ENCODE assay signal across 13 cellular contexts in the genomic region with DNA sequence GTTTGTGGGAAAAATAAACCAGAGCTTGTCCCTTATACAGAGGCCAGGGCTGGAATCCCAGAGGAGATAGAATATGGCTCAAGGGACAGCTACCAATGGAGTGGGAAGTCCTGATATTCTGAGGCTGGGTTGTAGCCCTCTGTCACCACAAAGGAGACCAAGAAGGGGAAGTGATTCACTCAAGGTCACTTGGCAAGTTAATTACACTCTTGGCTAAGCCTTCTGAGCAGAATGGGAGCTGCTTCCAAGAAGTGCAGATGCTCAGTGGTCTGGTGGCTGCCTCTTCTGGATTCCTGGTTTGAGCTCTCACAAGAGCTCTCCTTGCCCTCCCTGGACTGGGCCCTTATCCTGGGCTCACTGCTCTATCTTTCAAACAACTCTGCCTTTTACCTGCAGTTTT.
A peak's percentile ranks its signal among the peaks of the same experiment; 100 is the strongest.
DNase-seq lines count a peak whose midpoint lies in the region; ATAC-seq and TF ChIP-seq lines count a peak whose summit lies in the region.
"Had no signal": no experiment of that assay in that cellular context is flagged by ENCODE, and none has a peak within 500 bp of the region (broad histone marks: within the 10 kb centered on the region; RNA-seq: fewer than 3 reads in every experiment).

No MANE protein-coding gene starts in this region.

- no peaks in the 10 kb centered on the region for H3K79me2 ChIP-seq in GM23338 (replicated peaks; ENCODE audit: insufficient read depth)

- H2AFZ ChIP-seq in GM23338, result no peak overlapping the region

- no peaks in the 10 kb centered on the region for H3K9me3 ChIP-seq in skeletal muscle tissue (ENCODE audit: control insufficient read depth in 3 of 3, low read length in 3 of 3)

- no peak for ATAC-seq in GM18520 (IDR thresholded peaks at IDR 0.05; ENCODE audit: unreplicated experiment)
- ATAC-seq in GM23338, result no peak
- ATAC-seq: naive thymus-derived CD8-positive, alpha-beta T cell had no signal

- H3F3A ChIP-seq in GM23338 (replicated peaks; ENCODE audit: low read depth), result no peaks in the 10 kb centered on the region

- CTCF ChIA-PET in activated CD4-positive, alpha-beta memory T cell treated with anti-CD3 and anti-CD28 coated beads, Interleukin-2, amount 10 ng/mL, durations not matched to agents 7 days and 5 days (lab: Charles Lee), result interaction anchor here (0.7 kb wide), 1 partner anchor 327 kb away, joined by 3 read pairs; no protein-coding TSS in a partner anchor

- no peak for TF ChIP-seq CTCF in glutamatergic neuron (IDR thresholded peaks at IDR 0.05; ENCODE audit: partially characterized antibody, unreplicated experiment)
- no peak for TF ChIP-seq CTCF in GM23338 (conservative IDR thresholded peaks at IDR 0.05; ENCODE audit: low read depth in 2 of 2)

- H3K4me3 ChIP-seq in skeletal muscle tissue (ENCODE audit: low read length in 3 of 3), result peak overlapping the region in 1 of 3 donors; percentile 19
- no peak overlapping the region for H3K4me3 ChIP-seq in GM23338

- H3K27me3 Mint-ChIP-seq in glutamatergic neuron (ENCODE audit: unreplicated experiment), result peaks cover 3% of the 10 kb centered on the region
- no peaks in the 10 kb centered on the region for H3K27me3 Mint-ChIP-seq in activated CD4-positive, alpha-beta memory T cell treated with anti-CD3 and anti-CD28 coated beads, Interleukin-2, amount 10 ng/mL, durations not matched to agents 7 days and 5 days
- H3K27me3 Mint-ChIP-seq in GM23338 (ENCODE audit: insufficient read depth, low read depth, poor library complexity), result peaks cover 3% of the 10 kb centered on the region
- H3K27me3 Mint-ChIP-seq: activated naive CD4-positive, alpha-beta T cell treated with anti-CD3 and anti-CD28 coated beads, Interleukin-2, amount 50 U/mL, for 24 hours had no signal

- H3K9me3 Mint-ChIP-seq in glutamatergic neuron (ENCODE audit: unreplicated experiment) (peaks cover 13% of the 10 kb centered on the region), GM23338 (peaks cover 14% of the 10 kb centered on the region)
- H3K9me3 Mint-ChIP-seq in activated CD4-positive, alpha-beta memory T cell treated with anti-CD3 and anti-CD28 coated beads, Interleukin-2, amount 10 ng/mL, durations not matched to agents 7 days and 5 days, result no peaks in the 10 kb centered on the region
- H3K9me3 Mint-ChIP-seq: activated naive CD4-positive, alpha-beta T cell treated with anti-CD3 and anti-CD28 coated beads, Interleukin-2, amount 50 U/mL, for 24 hours had no signal

- DNase-seq in HT1080 (ENCODE audit: low read depth) (peak; percentile 75), SKM-1 (lab: John Stamatoyannopoulos, UW; ENCODE audit: unreplicated experiment) (peak; percentile 14), glutamatergic neuron (no peak), AML-193 (lab: John Stamatoyannopoulos, UW) (no peak), GM23338 (ENCODE audit: low spot score) (no peak)
- DNase-seq in activated CD4-positive, alpha-beta memory T cell treated with anti-CD3 and anti-CD28 coated beads, Interleukin-2, amount 10 ng/mL, durations not matched to agents 7 days and 5 days, result no peak
- DNase-seq: effector CD4-positive, alpha-beta T cell; naive thymus-derived CD8-positive, alpha-beta T cell; NCI-H1105 treated with DMSO at 0.1 percent for 48 hours; NCI-H748 treated with DMSO at 0.1 percent for 48 hours had no signal

- no peak overlapping the region for H3K9ac ChIP-seq in skeletal muscle tissue (ENCODE audit: low read depth in 1 of 3, low read length in 3 of 3)

- H4K20me1 ChIP-seq in GM23338 (replicated peaks; ENCODE audit: insufficient read depth), result no peaks in the 10 kb centered on the region

- no peak overlapping the region for H3K4me2 ChIP-seq in GM23338

- no peaks in the 10 kb centered on the region; the same call in 1 of the 2 replicates for H3K9me2 ChIP-seq in GM23338 (ENCODE audit: insufficient read depth)

- H3K36me3 ChIP-seq in skeletal muscle tissue (ENCODE audit: control insufficient read depth in 3 of 3, insufficient read depth in 3 of 3, low read length in 3 of 3), result no peaks in the 10 kb centered on the region
- no peaks in the 10 kb centered on the region for H3K36me3 ChIP-seq in GM23338 (ENCODE audit: insufficient read depth)

- H3K4me1 ChIP-seq in skeletal muscle tissue (ENCODE audit: control insufficient read depth in 3 of 3, insufficient read depth in 3 of 3, low read length in 3 of 3) (peaks cover 19 to 36% (median 19%) of the 10 kb centered on the region in 3 donors), GM23338 (ENCODE audit: insufficient read depth) (no peaks in the 10 kb centered on the region)

- H3K27ac Mint-ChIP-seq in glutamatergic neuron (ENCODE audit: unreplicated experiment) (peak overlapping the region; percentile 80), GM23338 (no peak overlapping the region)
- no peak overlapping the region for H3K27ac Mint-ChIP-seq in activated CD4-positive, alpha-beta memory T cell treated with anti-CD3 and anti-CD28 coated beads, Interleukin-2, amount 10 ng/mL, durations not matched to agents 7 days and 5 days
- H3K27ac Mint-ChIP-seq: activated naive CD4-positive, alpha-beta T cell treated with anti-CD3 and anti-CD28 coated beads, Interleukin-2, amount 50 U/mL, for 24 hours; naive thymus-derived CD8-positive, alpha-beta T cell had no signal

- POLR2A ChIA-PET in activated CD4-positive, alpha-beta memory T cell treated with anti-CD3 and anti-CD28 coated beads, Interleukin-2, amount 10 ng/mL, durations not matched to agents 7 days and 5 days (lab: Charles Lee), result no interaction called here

- H3K27me3 ChIP-seq in skeletal muscle tissue (ENCODE audit: control insufficient read depth in 3 of 3, insufficient read depth in 3 of 3, low read length in 3 of 3) (no peaks in the 10 kb centered on the region), GM23338 (ENCODE audit: insufficient read depth) (no peaks in the 10 kb centered on the region)

- H3K36me3 Mint-ChIP-seq in glutamatergic neuron (ENCODE audit: unreplicated experiment) (peaks cover 12% of the 10 kb centered on the region), GM23338 (ENCODE audit: low read depth) (peaks cover 3% of the 10 kb centered on the region; the same call in 2 of the 3 replicates)
- no peaks in the 10 kb centered on the region for H3K36me3 Mint-ChIP-seq in activated CD4-positive, alpha-beta memory T cell treated with anti-CD3 and anti-CD28 coated beads, Interleukin-2, amount 10 ng/mL, durations not matched to agents 7 days and 5 days (ENCODE audit: low read depth)
- H3K36me3 Mint-ChIP-seq: activated naive CD4-positive, alpha-beta T cell treated with anti-CD3 and anti-CD28 coated beads, Interleukin-2, amount 50 U/mL, for 24 hours; naive thymus-derived CD8-positive, alpha-beta T cell had no signal

- H3K4me1 Mint-ChIP-seq in glutamatergic neuron (ENCODE audit: low read depth, unreplicated experiment), result peaks cover 9% of the 10 kb centered on the region
- no peaks in the 10 kb centered on the region for H3K4me1 Mint-ChIP-seq in activated CD4-positive, alpha-beta memory T cell treated with anti-CD3 and anti-CD28 coated beads, Interleukin-2, amount 10 ng/mL, durations not matched to agents 7 days and 5 days
- no peaks in the 10 kb centered on the region; the same call in 2 of the 3 replicates for H3K4me1 Mint-ChIP-seq in GM23338
- H3K4me1 Mint-ChIP-seq: activated naive CD4-positive, alpha-beta T cell treated with anti-CD3 and anti-CD28 coated beads, Interleukin-2, amount 50 U/mL, for 24 hours; naive thymus-derived CD8-positive, alpha-beta T cell had no signal

- H3K27ac ChIP-seq in skeletal muscle tissue (ENCODE audit: low read depth, low read length), result peak overlapping the region; percentile 41
- no peak overlapping the region for H3K27ac ChIP-seq in GM23338 (ENCODE audit: low read depth)

- H3K4me3 Mint-ChIP-seq in glutamatergic neuron (ENCODE audit: unreplicated experiment), result peak overlapping the region; percentile 7
- no peak overlapping the region for H3K4me3 Mint-ChIP-seq in activated CD4-positive, alpha-beta memory T cell treated with anti-CD3 and anti-CD28 coated beads, Interleukin-2, amount 10 ng/mL, durations not matched to agents 7 days and 5 days
- H3K4me3 Mint-ChIP-seq in GM23338, result no peak overlapping the region
- H3K4me3 Mint-ChIP-seq: activated naive CD4-positive, alpha-beta T cell treated with anti-CD3 and anti-CD28 coated beads, Interleukin-2, amount 50 U/mL, for 24 hours; naive thymus-derived CD8-positive, alpha-beta T cell had no signal

TF ChIP-seq in GM23338, 12 proteins besides CTCF, POLR2A, EP300 and RAD21 (continues in another document):
- TF ChIP-seq, protein P1, sequence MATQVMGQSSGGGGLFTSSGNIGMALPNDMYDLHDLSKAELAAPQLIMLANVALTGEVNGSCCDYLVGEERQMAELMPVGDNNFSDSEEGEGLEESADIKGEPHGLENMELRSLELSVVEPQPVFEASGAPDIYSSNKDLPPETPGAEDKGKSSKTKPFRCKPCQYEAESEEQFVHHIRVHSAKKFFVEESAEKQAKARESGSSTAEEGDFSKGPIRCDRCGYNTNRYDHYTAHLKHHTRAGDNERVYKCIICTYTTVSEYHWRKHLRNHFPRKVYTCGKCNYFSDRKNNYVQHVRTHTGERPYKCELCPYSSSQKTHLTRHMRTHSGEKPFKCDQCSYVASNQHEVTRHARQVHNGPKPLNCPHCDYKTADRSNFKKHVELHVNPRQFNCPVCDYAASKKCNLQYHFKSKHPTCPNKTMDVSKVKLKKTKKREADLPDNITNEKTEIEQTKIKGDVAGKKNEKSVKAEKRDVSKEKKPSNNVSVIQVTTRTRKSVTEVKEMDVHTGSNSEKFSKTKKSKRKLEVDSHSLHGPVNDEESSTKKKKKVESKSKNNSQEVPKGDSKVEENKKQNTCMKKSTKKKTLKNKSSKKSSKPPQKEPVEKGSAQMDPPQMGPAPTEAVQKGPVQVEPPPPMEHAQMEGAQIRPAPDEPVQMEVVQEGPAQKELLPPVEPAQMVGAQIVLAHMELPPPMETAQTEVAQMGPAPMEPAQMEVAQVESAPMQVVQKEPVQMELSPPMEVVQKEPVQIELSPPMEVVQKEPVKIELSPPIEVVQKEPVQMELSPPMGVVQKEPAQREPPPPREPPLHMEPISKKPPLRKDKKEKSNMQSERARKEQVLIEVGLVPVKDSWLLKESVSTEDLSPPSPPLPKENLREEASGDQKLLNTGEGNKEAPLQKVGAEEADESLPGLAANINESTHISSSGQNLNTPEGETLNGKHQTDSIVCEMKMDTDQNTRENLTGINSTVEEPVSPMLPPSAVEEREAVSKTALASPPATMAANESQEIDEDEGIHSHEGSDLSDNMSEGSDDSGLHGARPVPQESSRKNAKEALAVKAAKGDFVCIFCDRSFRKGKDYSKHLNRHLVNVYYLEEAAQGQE (IDR thresholded peaks at IDR 0.05; ENCODE audit: unreplicated experiment), result no peak
- TF ChIP-seq JUNB (IDR thresholded peaks at IDR 0.05; ENCODE audit: unreplicated experiment) (no peak), STAT1 (IDR thresholded peaks at IDR 0.05; ENCODE audit: unreplicated experiment) (no peak), ZNF114 (CRISPR knock-in tag; IDR thresholded peaks at IDR 0.05) (no peak)

Comparison
In these comparisons a context has a peak if more than half of its experiments do, and no peak if none do; other contexts are left out.
1. DNase-seq: peak in HT1080 (single experiment) and SKM-1 (single experiment); none in glutamatergic neuron (single experiment), activated CD4-positive, alpha-beta memory T cell treated with anti-CD3 and anti-CD28 coated beads, Interleukin-2, amount 10 ng/mL, durations not matched to agents 7 days and 5 days (single experiment), AML-193 (0 of 2) and GM23338 (single experiment).